In the genomic region with DNA sequence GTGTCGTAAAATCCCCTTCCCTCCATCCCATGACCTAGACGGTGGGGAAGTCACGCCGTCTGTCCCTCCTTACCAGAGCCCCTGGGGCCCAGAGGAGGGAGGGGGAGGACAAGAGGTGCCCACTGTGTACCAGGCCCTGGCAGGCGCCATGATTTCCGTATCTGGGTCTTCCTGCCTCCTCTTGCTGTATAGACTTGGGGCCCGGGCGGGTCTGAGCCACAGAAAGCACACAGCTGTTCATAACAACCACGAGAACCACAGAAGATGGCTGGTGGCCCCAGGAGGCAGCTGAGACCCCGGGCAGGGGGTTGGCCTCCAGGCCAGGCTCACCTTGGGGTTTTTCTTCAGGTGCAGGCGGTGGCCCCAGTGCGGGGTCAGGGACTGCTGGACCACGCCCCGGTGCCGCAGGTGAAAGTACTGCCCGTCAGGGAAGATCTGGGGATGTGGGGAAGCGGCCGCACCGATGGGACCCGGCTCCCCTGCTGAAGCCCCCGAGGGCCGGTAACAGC, we compare ENCODE assay signal across 10 cellular contexts. TPM values are rescaled to one million over a fixed set of nuclear protein-coding genes. Genes with fewer than 3 reads are reported as not detected.
DNase-seq lines count a peak whose midpoint lies in the region; ATAC-seq and TF ChIP-seq lines count a peak whose summit lies in the region.
"Had no signal": no experiment of that assay in that cellular context is flagged by ENCODE, and none has a peak within 500 bp of the region (broad histone marks: within the 10 kb centered on the region; RNA-seq: fewer than 3 reads in every experiment).

No MANE protein-coding gene starts in this region.

- H3K27ac Mint-ChIP-seq in CD4-positive, alpha-beta T cell, result no peak overlapping the region

- H3K36me3 ChIP-seq in PC-3 (ENCODE audit: low read depth, low read length), result no peaks in the 10 kb centered on the region
- H3K36me3 ChIP-seq in esophagus (ENCODE audit: control insufficient read depth in 2 of 2, insufficient read depth in 2 of 2, low read length in 1 of 2), result no peaks in the 10 kb centered on the region
- no peaks in the 10 kb centered on the region for H3K36me3 ChIP-seq in osteoblast (ENCODE audit: insufficient read depth, low read length)
- H3K36me3 ChIP-seq: SJSA1 had no signal

- H3K9me2 ChIP-seq in PC-3 (replicated peaks; ENCODE audit: low read length), result no peaks in the 10 kb centered on the region

- no peaks in the 10 kb centered on the region for H3K27me3 ChIP-seq in CD4-positive, alpha-beta T cell (ENCODE audit: control insufficient read depth, insufficient read depth, low read length)
- H3K27me3 ChIP-seq in PC-3 (ENCODE audit: low read length), result no peaks in the 10 kb centered on the region
- no peaks in the 10 kb centered on the region for H3K27me3 ChIP-seq in esophagus (ENCODE audit: control insufficient read depth in 1 of 2, insufficient read depth in 2 of 2, low read length in 2 of 2)
- peaks cover 10% of the 10 kb centered on the region for H3K27me3 ChIP-seq in osteoblast (ENCODE audit: insufficient read depth, low read length)

- no peaks in the 10 kb centered on the region for H3K9me3 Mint-ChIP-seq in CD4-positive, alpha-beta T cell

- no peak overlapping the region for H3K27ac ChIP-seq in CD4-positive, alpha-beta T cell (ENCODE audit: low read depth, low read length)
- H3K27ac ChIP-seq in PC-3 (ENCODE audit: low read length) (no peak overlapping the region), esophagus (ENCODE audit: low read depth in 2 of 2, low read length in 1 of 2) (peak overlapping the region in 1 of 2 donors; percentile 87), osteoblast (ENCODE audit: low read depth, low read length) (no peak overlapping the region)
- H3K27ac ChIP-seq: SJSA1 had no signal

- H3K9ac ChIP-seq in PC-3 (ENCODE audit: low read length), result peak overlapping the region; percentile 67

- H3K4me3 Mint-ChIP-seq in CD4-positive, alpha-beta T cell, result peak overlapping the region; percentile 76

- H2AFZ ChIP-seq in PC-3 (ENCODE audit: low read length) (peak overlapping the region; percentile 93; the same call in 1 of the 2 replicates), osteoblast (ENCODE audit: low read length) (no peak overlapping the region)

- no peaks in the 10 kb centered on the region for H3K9me3 ChIP-seq in CD4-positive, alpha-beta T cell (ENCODE audit: control insufficient read depth, low read length)
- H3K9me3 ChIP-seq in PC-3 (ENCODE audit: low read length) (no peaks in the 10 kb centered on the region), esophagus (ENCODE audit: control insufficient read depth in 2 of 2, insufficient read depth in 1 of 2, low read depth in 1 of 2, low read length in 1 of 2) (no peaks in the 10 kb centered on the region), osteoblast (ENCODE audit: low read depth, low read length) (no peaks in the 10 kb centered on the region)

- peak overlapping the region; percentile 76 for H3K4me3 ChIP-seq in PC-3 (ENCODE audit: low read length)
- peak overlapping the region; percentile 42 to 55 for H3K4me3 ChIP-seq in esophagus (ENCODE audit: low read depth in 1 of 2, low read length in 2 of 2)
- H3K4me3 ChIP-seq in osteoblast (ENCODE audit: insufficient read depth, low read length), result peak overlapping the region; percentile 76

- H3K4me1 ChIP-seq in PC-3 (ENCODE audit: insufficient read depth, low read length) (peaks cover 12% of the 10 kb centered on the region), esophagus (ENCODE audit: control insufficient read depth in 2 of 2, insufficient read depth in 2 of 2, low read length in 1 of 2) (peaks cover 0 to 5% of the 10 kb centered on the region in 2 donors), osteoblast (ENCODE audit: insufficient read depth, low read length) (no peaks in the 10 kb centered on the region)

- H3K79me2 ChIP-seq in PC-3 (ENCODE audit: low read length) (0 out of 2 replicates have a peak, but pooled peaks cover 3% of the 10 kb centered on the region), osteoblast (ENCODE audit: insufficient read depth, low read length) (no peaks in the 10 kb centered on the region)

- H3K27me3 Mint-ChIP-seq in CD4-positive, alpha-beta T cell, result no peaks in the 10 kb centered on the region

- POLR2A ChIA-PET in CD4-positive, alpha-beta T cell (lab: Charles Lee), result interaction anchor here (1.8 kb wide), 1 partner anchor 19 kb away, joined by 7 read pairs; no protein-coding TSS in a partner anchor
- POLR2A ChIA-PET in PC-3 (lab: Charles Lee; ENCODE audit: unreplicated experiment), result no interaction called here

- BruUV-seq in PC-3 (replicated peaks; lab: Mats Ljungman, UMichigan), result TSS peak; percentile 83

- no peaks in the 10 kb centered on the region for H4K20me1 ChIP-seq in PC-3 (ENCODE audit: low read length)
- no peaks in the 10 kb centered on the region for H4K20me1 ChIP-seq in osteoblast (ENCODE audit: insufficient read depth, low read length)

- no peak for ATAC-seq in CD4-positive, alpha-beta T cell (ENCODE audit: poor library complexity)
- ATAC-seq in PC-3, result no peak

- H3K4me2 ChIP-seq in PC-3 (ENCODE audit: low read length) (peak overlapping the region; percentile 92), osteoblast (ENCODE audit: insufficient read depth, low read length) (peak overlapping the region; percentile 97)

- H3F3A ChIP-seq in PC-3 (ENCODE audit: low read length, unreplicated experiment), result no peaks in the 10 kb centered on the region

- CTCF ChIA-PET in CD4-positive, alpha-beta T cell (lab: Charles Lee), result interaction anchor here (0.6 kb wide), 1 partner anchor 76 kb away, joined by 3 read pairs; no protein-coding TSS in a partner anchor
- CTCF ChIA-PET in PC-3 (lab: Charles Lee), result no interaction called here

- intact Hi-C loops in CD4-positive, alpha-beta T cell (cut with DNase I, micrococcal nuclease), result no loop called here
- intact Hi-C loops in PC-3 (cut with micrococcal nuclease), result no loop called here

- H3K36me3 Mint-ChIP-seq in CD4-positive, alpha-beta T cell (ENCODE audit: low read depth), result peaks cover 4% of the 10 kb centered on the region

- WGBS in esophagus, 2 donors, result 34 to 39% methylated on average over 22 of the region's 22 CpGs

- H3K4me1 Mint-ChIP-seq in CD4-positive, alpha-beta T cell (ENCODE audit: low read depth), result peaks cover 12% of the 10 kb centered on the region

- TF ChIP-seq CTCF in CD4-positive, alpha-beta T cell (IDR thresholded peaks at IDR 0.05), result no peak
- TF ChIP-seq CTCF in PC-3 (conservative IDR thresholded peaks at IDR 0.05; ENCODE audit: low read depth, low read length) (no peak), osteoblast (IDR thresholded peaks at IDR 0.05; ENCODE audit: extremely low read depth, low read depth, low read length) (no peak)

- DNase-seq in CD4-positive, alpha-beta T cell, result no peak
- DNase-seq in PC-3 (no peak), osteoblast (ENCODE audit: insufficient read length, low spot score, missing footprints) (no peak), amygdala (lab: John Stamatoyannopoulos, UW) (no peak), NCI-H1105 (lab: John Stamatoyannopoulos, UW) (no peak)
- no peak for DNase-seq in stimulated activated CD4-positive, alpha-beta T cell treated with anti-CD3 and anti-CD28 coated beads, Interleukin-1b, Interleukin-23, amount 100 ng/mL, for 48 hours
- DNase-seq in stimulated activated CD4-positive, alpha-beta T cell treated with anti-CD3 and anti-CD28 coated beads, Interleukin-4, amount 100 ng/mL, for 4 hours, result no peak

RNA-seq across cellular contexts. Expression of a gene that starts 0.6 kb away (rescaled TPM):
- 1 to 10 TPM; 4.2 to 5.2 TPM for total RNA-seq in CD4-positive, alpha-beta T cell
- total RNA-seq in PC-3 (2014; rRNA removed), result 3.9 and 5.7 TPM in 2 replicates
- polyA plus RNA-seq in esophagus, result 1 to 10 TPM; 1.9 to 4.0 TPM
- total RNA-seq in osteoblast, result 1.4 and 2.4 TPM in 2 replicates

RNA-seq across cellular contexts. Expression of a gene that starts 1.5 kb away (rescaled TPM):
- 1 to 10 TPM; 2.2 to 2.8 TPM for total RNA-seq in CD4-positive, alpha-beta T cell
- 27.2 and 34.7 TPM in 2 replicates for total RNA-seq in PC-3 (2014; rRNA removed)
- 10 to 100 TPM; 10.1 to 14.4 TPM for polyA plus RNA-seq in esophagus
- total RNA-seq in osteoblast, result 1.2 and 1.8 TPM in 2 replicates

RNA-seq across cellular contexts. Expression of a gene that starts 10.5 kb away (rescaled TPM):
- 10 to 100 TPM; 14.9 to 15.8 TPM for total RNA-seq in CD4-positive, alpha-beta T cell
- total RNA-seq in PC-3 (2014; rRNA removed), result 45.0 and 54.9 TPM in 2 replicates
- 10 to 100 TPM; 17.8 to 28.1 TPM for polyA plus RNA-seq in esophagus
- total RNA-seq in osteoblast, result 28.9 and 30.0 TPM in 2 replicates

RNA-seq across cellular contexts. Expression of a gene that starts 23.3 kb away (rescaled TPM):
- 1 to 10 TPM; 4.3 to 5.7 TPM for total RNA-seq in CD4-positive, alpha-beta T cell
- total RNA-seq in PC-3 (2014; rRNA removed) (1.7 and 5.0 TPM in 2 replicates), osteoblast (0.29 and 1.1 TPM in 2 replicates)
- 10 to 100 TPM; 10.9 to 13.0 TPM for polyA plus RNA-seq in esophagus
- total RNA-seq: lung microvascular endothelial cell had no signal

RNA-seq across cellular contexts. Expression of a gene that starts 34.4 kb away (rescaled TPM):
- under 1 TPM in 1 of 2 experiments, not detected in 1; 0.14 TPM for total RNA-seq in CD4-positive, alpha-beta T cell
- total RNA-seq in PC-3 (2014; rRNA removed), result not detected in 2 replicates
- polyA plus RNA-seq in esophagus, result under 1 TPM; 0.13 to 0.53 TPM
- total RNA-seq in osteoblast, result under 0.01 TPM in 1 of 2 replicates, not detected in the other
- total RNA-seq: lung microvascular endothelial cell, SJSA1 had no signal
